Comparison of ENCODE assay signal across 1 cellular context in genomic region chr4:42633605-42634388, GRCh38.
TF ChIP-seq lines count a peak whose summit lies in the region.

No MANE protein-coding gene starts in this region.

TF ChIP-seq in WTC11, 78 proteins besides CTCF, POLR2A, EP300 and RAD21 (continued from another document):
- no peak for TF ChIP-seq FOXP4 (CRISPR knock-in tag; IDR thresholded peaks at IDR 0.05)
- no peak for TF ChIP-seq TCF7 (CRISPR knock-in tag; IDR thresholded peaks at IDR 0.05; ENCODE audit: low read depth)
- no peak for TF ChIP-seq IRF1 (CRISPR knock-in tag; IDR thresholded peaks at IDR 0.05)
